In genomic region chr3:122576174-122576940, GRCh38 we compare ENCODE assay signal across 8 cellular contexts. TPM values are rescaled to one million over a fixed set of nuclear protein-coding genes. Genes with fewer than 3 reads are reported as not detected.
DNase-seq lines count a peak whose midpoint lies in the region; ATAC-seq and TF ChIP-seq lines count a peak whose summit lies in the region.

No MANE protein-coding gene starts in this region.

- no peaks in the 10 kb centered on the region for H3K27me3 ChIP-seq in WERI-Rb-1 (ENCODE audit: insufficient read depth, low read depth, severe bottlenecking)

- no peak overlapping the region for H3K27ac ChIP-seq in WERI-Rb-1

- ATAC-seq in GM21515 (IDR thresholded peaks at IDR 0.05; ENCODE audit: unreplicated experiment), result peak; percentile 75

- no peaks in the 10 kb centered on the region for H3K36me3 ChIP-seq in WERI-Rb-1

- DNase-seq in GM13976 (ENCODE audit: low spot score), result peak; percentile 79
- DNase-seq in fibroblast of gingiva (ENCODE audit: low read depth), result peak; percentile 22
- DNase-seq in NCI-H510A (lab: John Stamatoyannopoulos, UW), result no peak
- no peak for DNase-seq in SW 1271 (lab: John Stamatoyannopoulos, UW)
- no peak for DNase-seq in chondrocyte (ENCODE audit: low spot score)
- no peak for DNase-seq in WERI-Rb-1

- peaks cover 0 to 3% (median 3%) of the 10 kb centered on the region in 3 donors for H3K9me3 Mint-ChIP-seq in IgD-negative memory B cell
- peaks cover 3% of the 10 kb centered on the region for H3K9me3 Mint-ChIP-seq in chondrocyte (ENCODE audit: low read depth)

- in situ Hi-C loops in GM13976 (cut with MboI; ENCODE audit: low sequenced_read_pairs, unreplicated experiment), result no loop called here

- no peaks in the 10 kb centered on the region for H3K9me3 ChIP-seq in WERI-Rb-1 (ENCODE audit: severe bottlenecking)

- no peak for TF ChIP-seq CTCF in GM13976 (IDR thresholded peaks at IDR 0.05; ENCODE audit: borderline replicate concordance, control extremely low read depth, extremely low read depth, insufficient read depth, missing control alignments)
- TF ChIP-seq CTCF in chondrocyte (IDR thresholded peaks at IDR 0.05), result no peak
- no peak for TF ChIP-seq CTCF in WERI-Rb-1 (IDR thresholded peaks at IDR 0.05; ENCODE audit: low read depth, low read length)

- peak overlapping the region; percentile 71 to 100 (median 99) for H3K4me3 Mint-ChIP-seq in IgD-negative memory B cell
- H3K4me3 Mint-ChIP-seq in chondrocyte (ENCODE audit: unreplicated experiment), result no peak overlapping the region

- H3K36me3 Mint-ChIP-seq in IgD-negative memory B cell (peaks cover 2% of the 10 kb centered on the region), chondrocyte (ENCODE audit: low read depth) (peaks cover 7% of the 10 kb centered on the region)

- H3K4me3 ChIP-seq in WERI-Rb-1 (ENCODE audit: low read depth, low read length), result no peak overlapping the region

- H3K27me3 Mint-ChIP-seq in IgD-negative memory B cell, result no peaks in the 10 kb centered on the region
- H3K27me3 Mint-ChIP-seq in chondrocyte (ENCODE audit: low read depth), result peaks cover 5% of the 10 kb centered on the region

- H3K27ac Mint-ChIP-seq in IgD-negative memory B cell (peak overlapping the region; percentile 83 to 99 (median 97)), chondrocyte (ENCODE audit: unreplicated experiment) (no peak overlapping the region)

- peaks cover 35 to 58% (median 43%) of the 10 kb centered on the region in 3 donors for H3K4me1 Mint-ChIP-seq in IgD-negative memory B cell
- H3K4me1 Mint-ChIP-seq in chondrocyte (ENCODE audit: low read depth), result peaks cover 19% of the 10 kb centered on the region

RNA-seq across cellular contexts. Expression of gene PARP15, which starts 1.1 kb away (rescaled TPM):
- 16.6 TPM for polyA plus RNA-seq in IgD-negative memory B cell
- total RNA-seq in chondrocyte, result 0.10 TPM in 1 of 3 replicates, not detected in the others

RNA-seq across cellular contexts. Expression of gene DTX3L, which starts 12.2 kb away (rescaled TPM):
- 21.4 TPM for polyA plus RNA-seq in IgD-negative memory B cell
- 13.5 to 16.6 TPM (median 15.0 TPM) in 3 replicates for total RNA-seq in chondrocyte

RNA-seq across cellular contexts. Expression of gene PARP9, which starts 12.3 kb away (rescaled TPM):
- polyA plus RNA-seq in IgD-negative memory B cell, result 18.7 TPM
- 9.0 to 16.5 TPM (median 9.1 TPM) in 3 replicates for total RNA-seq in chondrocyte

Comparison
In these comparisons a context has a peak if more than half of its experiments do, and no peak if none do; other contexts are left out.
1. DNase-seq: peak in GM13976 (single experiment) and fibroblast of gingiva (single experiment); none in NCI-H510A (single experiment), SW 1271 (0 of 2), chondrocyte (single experiment) and WERI-Rb-1 (single experiment).